ENCODE assay signal across 1 cellular context in the genomic region with DNA sequence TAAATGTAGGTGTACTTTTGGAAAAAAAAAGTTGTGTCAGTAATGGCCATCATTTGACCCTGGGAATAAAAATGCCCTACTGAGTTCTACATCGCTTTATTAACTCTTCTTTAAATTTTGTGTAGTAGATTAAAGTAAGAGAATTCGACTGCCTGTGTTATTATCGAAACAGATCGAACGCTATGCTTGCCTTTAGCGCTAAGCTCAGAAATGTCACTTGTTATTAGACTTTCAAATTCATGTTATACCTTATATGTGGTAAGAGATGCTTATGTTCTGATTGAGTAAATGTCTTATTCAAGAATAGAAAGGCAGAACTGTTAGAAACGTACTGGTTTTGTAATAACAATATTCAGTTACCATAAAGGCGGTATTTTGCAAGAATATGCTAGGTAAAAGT.
A peak's percentile ranks its signal among the peaks of the same experiment; 100 is the strongest.
TF ChIP-seq lines count a peak whose summit lies in the region.

No MANE protein-coding gene starts in this region.

TF ChIP-seq in HepG2, 621 proteins besides CTCF, POLR2A, EP300 and RAD21 (continued from another document):
- 0 out of 2 replicates have a peak, but pooled peaks have one; percentile 73 for TF ChIP-seq SNAI1 (CRISPR knock-in tag; IDR thresholded peaks at IDR 0.05; ENCODE audit: borderline replicate concordance)
- TF ChIP-seq CBFB (CRISPR knock-in tag; IDR thresholded peaks at IDR 0.05): no peak
- TF ChIP-seq KDM1A (CRISPR knock-in tag; IDR thresholded peaks at IDR 0.05): no peak
